ENCODE assay signal across 26 cellular contexts in genomic region chr4:153963216-153963615, GRCh38.
"Had no signal": no experiment of that assay in that cellular context is flagged by ENCODE, and none has a peak within 500 bp of the region (broad histone marks: within the 10 kb centered on the region; RNA-seq: fewer than 3 reads in every experiment).

No MANE protein-coding gene starts in this region.

- H3K27ac Mint-ChIP-seq: activated naive CD4-positive, alpha-beta T cell treated with anti-CD3 and anti-CD28 coated beads for 36 hours; endodermal cell had no signal

- H3K4me3 Mint-ChIP-seq: activated naive CD4-positive, alpha-beta T cell treated with anti-CD3 and anti-CD28 coated beads for 36 hours; activated naive CD8-positive, alpha-beta T cell treated with anti-CD3 and anti-CD28 coated beads for 36 hours; endodermal cell; nephron had no signal

- H3K27me3 Mint-ChIP-seq: activated naive CD8-positive, alpha-beta T cell treated with anti-CD3 and anti-CD28 coated beads for 36 hours had no signal

- DNase-seq: activated CD4-positive, alpha-beta T cell treated with anti-CD3 and anti-CD28 coated beads for 4 hours; activated CD4-positive, alpha-beta T cell treated with anti-CD3 and anti-CD28 coated beads, Interleukin-2, amount 50 U/mL, for 4 hours; activated CD4-positive, CD25-positive, alpha-beta regulatory T cell; activated effector memory CD4-positive, alpha-beta T cell treated with anti-CD3 and anti-CD28 coated beads, Interleukin-2, amount 50 U/mL, for 16 hours; activated naive CD4-positive, alpha-beta T cell treated with anti-CD3 and anti-CD28 coated beads for 36 hours; activated naive CD8-positive, alpha-beta T cell treated with anti-CD3 and anti-CD28 coated beads for 36 hours; activated T-cell treated with anti-CD3 and anti-CD28 coated beads for 4 hours; adrenal gland; aorta; brain microvascular endothelial cell; caudate nucleus; cortex of kidney; endodermal cell; foreskin melanocyte; left cardiac atrium; left ventricle myocardium superior; pancreas; spleen; stimulated activated naive CD4-positive, alpha-beta T cell; T-helper 1 cell had no signal

- H3K27me3 ChIP-seq: adrenal gland, brain microvascular endothelial cell, pancreas, right atrium auricular region, spleen, tibial nerve had no signal

- H3K4me1 ChIP-seq: adrenal gland, pancreas, prostate gland, right atrium auricular region, spleen had no signal

- H3K4me1 Mint-ChIP-seq: endodermal cell had no signal

- H3K4me3 ChIP-seq: adrenal gland, pancreas, prostate gland, right atrium auricular region, spleen, tibial nerve had no signal

- H3K9me3 Mint-ChIP-seq: activated naive CD4-positive, alpha-beta T cell treated with anti-CD3 and anti-CD28 coated beads for 36 hours had no signal

- H3K36me3 ChIP-seq: adrenal gland, brain microvascular endothelial cell, pancreas, prostate gland, right atrium auricular region, spleen, tibial nerve had no signal

- H3K27ac ChIP-seq: adrenal gland, brain microvascular endothelial cell, pancreas, prostate gland, right atrium auricular region, spleen had no signal

- FAIRE-seq: islet of Langerhans, pancreas had no signal

- ATAC-seq: esophagus mucosa, left cardiac atrium, left ventricle myocardium superior had no signal

- H3K9me3 ChIP-seq: adrenal gland, pancreas, prostate gland, right atrium auricular region had no signal
